13 cellular contexts compared by ENCODE assay signal in genomic region chr15:47331796-47332480, GRCh38.
A peak's percentile ranks its signal among the peaks of the same experiment; 100 is the strongest.
DNase-seq lines count a peak whose midpoint lies in the region; ATAC-seq and TF ChIP-seq lines count a peak whose summit lies in the region.
"Had no signal": no experiment of that assay in that cellular context is flagged by ENCODE, and none has a peak within 500 bp of the region (broad histone marks: within the 10 kb centered on the region; RNA-seq: fewer than 3 reads in every experiment).

No MANE protein-coding gene starts in this region.

- H3K27ac ChIP-seq in A673 (ENCODE audit: low read depth, low read length, poor library complexity, severe bottlenecking) (peak overlapping the region; percentile 3), adrenal gland (peak overlapping the region in 1 of 5 donors; percentile 32)
- H3K27ac ChIP-seq: BLaER1 treated with 17β-estradiol and CSF1 and Interleukin-3, amounts not matched to agents 10 nM and 100 nM; uterus had no signal

- no peak overlapping the region for H3K4me3 ChIP-seq in A673 (ENCODE audit: low read depth, low read length, poor library complexity, severe bottlenecking)
- H3K4me3 ChIP-seq in adrenal gland: no peak overlapping the region
- H3K4me3 ChIP-seq: BLaER1 treated with 17β-estradiol and CSF1 and Interleukin-3, amounts not matched to agents 10 nM and 100 nM; GM12878; K562; uterus had no signal

- no peaks in the 10 kb centered on the region for H3K36me3 ChIP-seq in A673 (ENCODE audit: insufficient read depth, low read length, poor library complexity, severe bottlenecking)
- H3K36me3 ChIP-seq in adrenal gland (replicated peaks in 1 of 2): no peaks in the 10 kb centered on the region
- H3K36me3 ChIP-seq: BLaER1 treated with 17β-estradiol and CSF1 and Interleukin-3, amounts not matched to agents 10 nM and 100 nM; uterus had no signal

- H3K4me1 ChIP-seq in A673 (ENCODE audit: insufficient read depth, low read length, poor library complexity, severe bottlenecking): peaks cover 12% of the 10 kb centered on the region
- peaks cover 0 to 13% of the 10 kb centered on the region in 2 donors for H3K4me1 ChIP-seq in adrenal gland (replicated peaks in 1 of 2)
- H3K4me1 ChIP-seq: BLaER1 treated with 17β-estradiol and CSF1 and Interleukin-3, amounts not matched to agents 10 nM and 100 nM; uterus had no signal

- TF ChIP-seq POLR2A in adrenal gland (IDR thresholded peaks at IDR 0.05) (no peak), erythroblast (IDR thresholded peaks at IDR 0.05; ENCODE audit: low read length) (no peak)

- 34 to 59% (median 42%) methylated on average over 6 of the region's 6 CpGs for WGBS in adrenal gland, 4 donors

- BruUV-seq in A673 (replicated peaks; lab: Mats Ljungman, UMichigan): no TSS peak

- CTCF ChIA-PET in A673 (lab: Charles Lee): interaction anchor here (0.6 kb wide), 1 partner anchor 22 kb away, joined by 3 read pairs; no protein-coding TSS in a partner anchor

- H3K9me3 ChIP-seq in A673 (ENCODE audit: low read depth, low read length, poor library complexity, severe bottlenecking): no peaks in the 10 kb centered on the region
- no peaks in the 10 kb centered on the region for H3K9me3 ChIP-seq in adrenal gland (replicated peaks in 1 of 3)
- H3K9me3 ChIP-seq: uterus had no signal

- DNase-seq in A673 (ENCODE audit: low spot score) (peak; percentile 16), HPDE6-E6E7 (ENCODE audit: extremely low spot score) (peak; percentile 11), adrenal gland (peak in 6 of 7 donors; percentile 23 to 54 (median 38)), kidney tubule cell (ENCODE audit: low spot score) (peak; percentile 27), middle frontal gyrus (ENCODE audit: extremely low spot score, low spot score) (no peak), cardiac septum (ENCODE audit: low spot score) (no peak), erythroblast (lab: John Stamatoyannopoulos, UW) (no peak)
- DNase-seq: kidney, uterus had no signal

- TF ChIP-seq CTCF in A673 (conservative IDR thresholded peaks at IDR 0.05; ENCODE audit: low read depth, low read length): no peak
- no peak for TF ChIP-seq CTCF in adrenal gland (IDR thresholded peaks at IDR 0.05)

- intact Hi-C loops in A673 (cut with micrococcal nuclease; ENCODE audit: unreplicated experiment): no loop called here
- intact Hi-C loops in adrenal gland (cut with DNase I): no loop called here
- intact Hi-C loops in cardiac septum (cut with DNase I): no loop called here

- ATAC-seq in GM21367 (IDR thresholded peaks at IDR 0.05; ENCODE audit: unreplicated experiment): no peak
- ATAC-seq: GM12878, K562 had no signal

- H3K27me3 ChIP-seq in A673 (replicated peaks; ENCODE audit: insufficient read depth, low read depth, low read length, poor library complexity): no peaks in the 10 kb centered on the region
- H3K27me3 ChIP-seq in adrenal gland: no peaks in the 10 kb centered on the region
- H3K27me3 ChIP-seq: BLaER1 treated with 17β-estradiol and CSF1 and Interleukin-3, amounts not matched to agents 10 nM and 100 nM; uterus had no signal

- POLR2A ChIA-PET in A673 (lab: Charles Lee; ENCODE audit: low non-redundant PET): no interaction called here

Comparison
In these comparisons a context has a peak if more than half of its experiments do, and no peak if none do; other contexts are left out.
1. DNase-seq: peak in A673 (single experiment), HPDE6-E6E7 (single experiment), adrenal gland (6 of 7) and kidney tubule cell (single experiment); none in middle frontal gyrus (single experiment), cardiac septum (single experiment) and erythroblast (0 of 2).